23 cellular contexts compared by ENCODE assay signal in genomic region chr15:32905481-32905880, GRCh38.
A peak's percentile ranks its signal among the peaks of the same experiment; 100 is the strongest.
DNase-seq lines count a peak whose midpoint lies in the region; ATAC-seq, FAIRE-seq and TF ChIP-seq lines count a peak whose summit lies in the region.
"Had no signal": no experiment of that assay in that cellular context is flagged by ENCODE, and none has a peak within 500 bp of the region (broad histone marks: within the 10 kb centered on the region; RNA-seq: fewer than 3 reads in every experiment).

No MANE protein-coding gene starts in this region.

- H3K27me3 ChIP-seq in left ventricle myocardium inferior (ENCODE audit: low read depth): no peaks in the 10 kb centered on the region
- H3K27me3 ChIP-seq: BE2C had no signal

- no peaks in the 10 kb centered on the region for H3K36me3 ChIP-seq in left ventricle myocardium inferior
- H3K36me3 ChIP-seq: BE2C had no signal

- H3K9me3 ChIP-seq in left ventricle myocardium inferior (replicated peaks): no peaks in the 10 kb centered on the region
- H3K9me3 ChIP-seq: BE2C had no signal

- H3K4me3 Mint-ChIP-seq in naive thymus-derived CD8-positive, alpha-beta T cell: no peak overlapping the region
- H3K4me3 Mint-ChIP-seq: CD4-positive, CD25-positive, alpha-beta regulatory T cell had no signal

- no peak for ATAC-seq in naive thymus-derived CD8-positive, alpha-beta T cell
- ATAC-seq: GM12878, K562 had no signal

- POLR2A ChIA-PET in naive thymus-derived CD8-positive, alpha-beta T cell (lab: Charles Lee): no interaction called here

- H3K36me3 Mint-ChIP-seq in naive thymus-derived CD8-positive, alpha-beta T cell: peaks cover 0 to 39% (median 0%) of the 10 kb centered on the region in 3 donors
- H3K36me3 Mint-ChIP-seq: CD4-positive, CD25-positive, alpha-beta regulatory T cell had no signal

- intact Hi-C loops in left ventricle myocardium inferior (cut with micrococcal nuclease): no loop called here

- no peak for TF ChIP-seq POLR2A in H54 (IDR thresholded peaks at IDR 0.05; ENCODE audit: low read depth, low read length)

- H3K4me3 ChIP-seq in left ventricle myocardium inferior: no peak overlapping the region
- H3K4me3 ChIP-seq: GM12878, K562 had no signal

- H3K27ac ChIP-seq in left ventricle myocardium inferior (replicated peaks): no peak overlapping the region

- peaks cover 0 to 6% (median 4%) of the 10 kb centered on the region in 5 donors for H3K27me3 Mint-ChIP-seq in naive thymus-derived CD8-positive, alpha-beta T cell
- H3K27me3 Mint-ChIP-seq: CD4-positive, CD25-positive, alpha-beta regulatory T cell had no signal

- no peaks in the 10 kb centered on the region for H3K4me1 ChIP-seq in left ventricle myocardium inferior
- H3K4me1 ChIP-seq: BE2C had no signal

- no peak overlapping the region for H3K27ac Mint-ChIP-seq in naive thymus-derived CD8-positive, alpha-beta T cell
- H3K27ac Mint-ChIP-seq: CD4-positive, CD25-positive, alpha-beta regulatory T cell had no signal

- FAIRE-seq in H54 (lab: Jason Lieb, UNC): no peak
- FAIRE-seq: GM12878, K562 had no signal

- peaks cover 0 to 27% (median 0%) of the 10 kb centered on the region in 4 donors for H3K4me1 Mint-ChIP-seq in naive thymus-derived CD8-positive, alpha-beta T cell
- H3K4me1 Mint-ChIP-seq: CD4-positive, CD25-positive, alpha-beta regulatory T cell had no signal

- H3K9me3 Mint-ChIP-seq in naive thymus-derived CD8-positive, alpha-beta T cell: no peaks in the 10 kb centered on the region
- H3K9me3 Mint-ChIP-seq: CD4-positive, CD25-positive, alpha-beta regulatory T cell had no signal

- TF ChIP-seq CTCF in left ventricle myocardium inferior (IDR thresholded peaks at IDR 0.05; ENCODE audit: borderline replicate concordance): no peak

- DNase-seq in AG08395 (ENCODE audit: low spot score) (peak; percentile 36), H54 (ENCODE audit: insufficient read length, low spot score) (peak; percentile 10), RKO (ENCODE audit: low spot score) (peak; percentile 14), kidney tubule cell (ENCODE audit: low spot score) (peak; percentile 2), left ventricle myocardium inferior (no peak)
- no peak for DNase-seq in activated naive CD4-positive, alpha-beta T cell (lab: John Stamatoyannopoulos, UW)
- no peak for DNase-seq in stimulated activated CD8-positive, alpha-beta memory T cell treated with anti-CD3 and anti-CD28 coated beads, Interleukin-4, amount 100 ng/mL, for 48 hours
- no peak for DNase-seq in naive thymus-derived CD8-positive, alpha-beta T cell
- DNase-seq: 8988T; BE2C; CD4-positive, CD25-positive, alpha-beta regulatory T cell; DMS79; GOT3; NCI-H1092; NCI-H1436 treated with DMSO at 0.1 percent for 48 hours; NCI-H1930; NCI-H226; NCI-H510A treated with DMSO at 0.1 percent for 48 hours; NCI-H748 treated with DMSO at 0.1 percent for 48 hours; NK-92 treated with Interleukin-12 subunit alpha and Interleukin-12 subunit beta, amount 100 ng/mL, for 24 hours; T-helper 1 cell had no signal

Comparison
In these comparisons a context has a peak if more than half of its experiments do, and no peak if none do; other contexts are left out.
1. DNase-seq: peak in AG08395 (single experiment), H54 (single experiment), RKO (single experiment) and kidney tubule cell (single experiment); none in activated naive CD4-positive, alpha-beta T cell (0 of 4), stimulated activated CD8-positive, alpha-beta memory T cell treated with anti-CD3 and anti-CD28 coated beads, Interleukin-4, amount 100 ng/mL, for 48 hours (single experiment), left ventricle myocardium inferior (single experiment) and naive thymus-derived CD8-positive, alpha-beta T cell (0 of 10).